8 cellular contexts compared by ENCODE assay signal in the genomic region with DNA sequence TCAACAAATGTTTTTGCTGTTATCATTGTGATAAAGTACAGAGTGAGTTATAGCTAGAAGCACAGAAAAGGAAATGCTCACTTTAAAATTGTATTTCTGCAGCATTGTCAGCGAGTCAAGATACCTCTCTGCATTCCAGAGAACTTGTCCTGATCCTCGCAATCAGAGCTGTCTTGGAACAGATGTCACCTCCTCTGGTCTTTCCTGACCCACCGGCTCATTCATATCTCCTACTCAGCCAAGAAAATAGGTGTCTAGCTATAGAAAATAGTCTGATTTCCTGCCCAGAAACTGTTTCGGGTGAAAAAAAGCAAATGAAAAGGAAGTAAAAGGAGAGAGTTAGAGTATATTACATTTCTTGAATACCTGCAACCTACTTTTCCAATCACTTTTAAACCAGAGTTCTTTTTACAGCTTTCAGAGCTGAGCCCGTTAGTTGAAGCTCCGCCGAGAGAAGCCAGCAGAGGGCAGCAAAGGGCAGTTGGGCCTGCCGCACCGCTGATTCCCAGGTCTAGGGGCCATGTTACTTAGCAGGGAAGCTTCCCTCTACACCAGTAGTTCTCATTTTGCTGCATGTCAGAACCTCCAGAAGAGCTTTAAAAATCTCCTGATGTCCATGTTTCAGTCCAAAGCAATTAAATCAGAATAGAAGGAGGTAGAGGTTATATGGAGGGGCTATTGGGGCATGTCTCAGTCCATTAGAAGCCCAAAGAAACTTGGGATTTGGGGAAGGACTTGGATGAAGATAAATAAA.
A peak's percentile ranks its signal among the peaks of the same experiment; 100 is the strongest.
DNase-seq lines count a peak whose midpoint lies in the region; ATAC-seq, FAIRE-seq and TF ChIP-seq lines count a peak whose summit lies in the region.

No MANE protein-coding gene starts in this region.

- H3K79me2 ChIP-seq in OCI-LY1 (ENCODE audit: insufficient read depth, low read length): no peaks in the 10 kb centered on the region

- H3K9ac ChIP-seq in OCI-LY1 (ENCODE audit: low read length): no peak overlapping the region

- H3K9me3 ChIP-seq in OCI-LY1 (ENCODE audit: low read length) (no peaks in the 10 kb centered on the region), adrenal gland (replicated peaks in 1 of 3) (no peaks in the 10 kb centered on the region), small intestine (ENCODE audit: control insufficient read depth, low read depth) (no peaks in the 10 kb centered on the region)

- DNase-seq in D721Med (ENCODE audit: insufficient read length, low spot score) (peak; percentile 8), adrenal gland (peak; percentile 46 to 83 (median 72)), hippocampal formation (lab: John Stamatoyannopoulos, UW) (peak; percentile 5 to 38), small intestine (peak; percentile 53), NCI-H226 (no peak)

- TF ChIP-seq POLR2A in adrenal gland (IDR thresholded peaks at IDR 0.05): no peak

- intact Hi-C loops in adrenal gland (cut with DNase I): no loop called here

- no peaks in the 10 kb centered on the region for H3K9me2 ChIP-seq in OCI-LY1 (ENCODE audit: low read depth, low read length)

- no peaks in the 10 kb centered on the region for H3F3A ChIP-seq in OCI-LY1 (ENCODE audit: insufficient read depth, low read length)

- H4K20me1 ChIP-seq in OCI-LY1 (ENCODE audit: insufficient read depth, low read length): no peaks in the 10 kb centered on the region

- H3K36me3 ChIP-seq in OCI-LY1 (ENCODE audit: insufficient read depth, low read length) (no peaks in the 10 kb centered on the region), adrenal gland (replicated peaks in 1 of 2) (no peaks in the 10 kb centered on the region), small intestine (ENCODE audit: control insufficient read depth in 2 of 2, insufficient read depth in 2 of 2, low read length in 2 of 2) (no peaks in the 10 kb centered on the region)

- no peak overlapping the region for H3K4me2 ChIP-seq in OCI-LY1 (ENCODE audit: low read length)

- H2AFZ ChIP-seq in OCI-LY1 (ENCODE audit: low read length): no peak overlapping the region

- peak; percentile 85 for TF ChIP-seq CTCF in D721Med (IDR thresholded peaks at IDR 0.05; ENCODE audit: insufficient read depth, missing control alignments)
- peak; percentile 84 for TF ChIP-seq CTCF in OCI-LY1 (IDR thresholded peaks at IDR 0.05; ENCODE audit: low read length)
- TF ChIP-seq CTCF in adrenal gland (IDR thresholded peaks at IDR 0.05): peak; percentile 50 to 85 (median 60)

- H3K4me1 ChIP-seq in OCI-LY1 (ENCODE audit: insufficient read depth, low read length, severe bottlenecking) (no peaks in the 10 kb centered on the region), adrenal gland (replicated peaks in 1 of 2) (no peaks in the 10 kb centered on the region), small intestine (ENCODE audit: control insufficient read depth in 2 of 2, insufficient read depth in 1 of 2, low read depth in 1 of 2, low read length in 1 of 2) (no peaks in the 10 kb centered on the region)

- no peak overlapping the region for H3K27ac ChIP-seq in OCI-LY1 (ENCODE audit: low read depth, low read length, poor library complexity, severe bottlenecking)
- H3K27ac ChIP-seq in adrenal gland: no peak overlapping the region
- no peak overlapping the region for H3K27ac ChIP-seq in small intestine (ENCODE audit: low read depth in 1 of 2, low read length in 1 of 2)

- FAIRE-seq in D721Med (lab: Jason Lieb, UNC) (no peak), small intestine (lab: Jason Lieb, UNC) (no peak)

- ATAC-seq in GM19351 (IDR thresholded peaks at IDR 0.05; ENCODE audit: unreplicated experiment): peak; percentile 74
- ATAC-seq in HG03159 (IDR thresholded peaks at IDR 0.05; ENCODE audit: unreplicated experiment): peak; percentile 87

- H3K4me3 ChIP-seq in OCI-LY1 (ENCODE audit: low read depth, low read length, poor library complexity, severe bottlenecking) (no peak overlapping the region), adrenal gland (no peak overlapping the region), small intestine (ENCODE audit: low read depth in 1 of 2, low read length in 2 of 2) (no peak overlapping the region)

- H3K27me3 ChIP-seq in OCI-LY1 (ENCODE audit: insufficient read depth, low read length): no peaks in the 10 kb centered on the region
- no peaks in the 10 kb centered on the region for H3K27me3 ChIP-seq in adrenal gland
- H3K27me3 ChIP-seq in small intestine (ENCODE audit: control insufficient read depth in 2 of 2, insufficient read depth in 2 of 2, low read length in 2 of 2): no peaks in the 10 kb centered on the region

- 24 to 28% (median 26%) methylated on average over 9 of the region's 9 CpGs for WGBS in adrenal gland, 4 donors
- WGBS in small intestine, 3 donors: 30 to 46% (median 36%) methylated on average over 9 of the region's 9 CpGs
